21 cellular contexts compared by ENCODE assay signal in genomic region chr3:167694121-167694520, GRCh38. TPM values are rescaled to one million over a fixed set of nuclear protein-coding genes. Genes with fewer than 3 reads are reported as not detected.
A peak's percentile ranks its signal among the peaks of the same experiment; 100 is the strongest.
DNase-seq lines count a peak whose midpoint lies in the region; ATAC-seq and TF ChIP-seq lines count a peak whose summit lies in the region.
"Had no signal": no experiment of that assay in that cellular context is flagged by ENCODE, and none has a peak within 500 bp of the region (broad histone marks: within the 10 kb centered on the region; RNA-seq: fewer than 3 reads in every experiment).

No MANE protein-coding gene starts in this region.

- no peaks in the 10 kb centered on the region for H3K27me3 ChIP-seq in CD8-positive, alpha-beta T cell (ENCODE audit: insufficient read depth, low read length)
- no peaks in the 10 kb centered on the region for H3K27me3 ChIP-seq in body of pancreas
- H3K27me3 ChIP-seq: BLaER1 treated with 17β-estradiol and CSF1 and Interleukin-3, amounts not matched to agents 10 nM and 100 nM; Peyer's patch had no signal

- no peaks in the 10 kb centered on the region for H3K9me3 Mint-ChIP-seq in activated CD4-positive, alpha-beta T cell treated with anti-CD3 and anti-CD28 coated beads, Interleukin-2, amount 10 ng/mL, durations not matched to agents 7 days and 5 days
- H3K9me3 Mint-ChIP-seq in activated CD4-positive, alpha-beta T cell treated with anti-CD3 and anti-CD28 coated beads for 36 hours (ENCODE audit: low read depth): no peaks in the 10 kb centered on the region
- H3K9me3 Mint-ChIP-seq in CD8-positive, alpha-beta T cell: no peaks in the 10 kb centered on the region
- no peaks in the 10 kb centered on the region for H3K9me3 Mint-ChIP-seq in central memory CD8-positive, alpha-beta T cell
- H3K9me3 Mint-ChIP-seq in naive thymus-derived CD8-positive, alpha-beta T cell: no peaks in the 10 kb centered on the region

- H3K27me3 Mint-ChIP-seq in activated CD4-positive, alpha-beta T cell treated with anti-CD3 and anti-CD28 coated beads, Interleukin-2, amount 10 ng/mL, durations not matched to agents 7 days and 5 days: no peaks in the 10 kb centered on the region
- H3K27me3 Mint-ChIP-seq in activated CD4-positive, alpha-beta T cell treated with anti-CD3 and anti-CD28 coated beads for 36 hours: no peaks in the 10 kb centered on the region
- H3K27me3 Mint-ChIP-seq in CD8-positive, alpha-beta T cell (ENCODE audit: low read depth): no peaks in the 10 kb centered on the region
- no peaks in the 10 kb centered on the region for H3K27me3 Mint-ChIP-seq in central memory CD8-positive, alpha-beta T cell
- no peaks in the 10 kb centered on the region for H3K27me3 Mint-ChIP-seq in naive thymus-derived CD8-positive, alpha-beta T cell

- no peak for DNase-seq in activated CD4-positive, alpha-beta T cell treated with anti-CD3 and anti-CD28 coated beads, Interleukin-2, amount 10 ng/mL, durations not matched to agents 7 days and 5 days
- DNase-seq in activated CD4-positive, alpha-beta T cell treated with anti-CD3 and anti-CD28 coated beads for 36 hours: no peak
- no peak for DNase-seq in CD8-positive, alpha-beta T cell
- no peak for DNase-seq in central memory CD8-positive, alpha-beta T cell (ENCODE audit: low spot score in 2 of 2)
- DNase-seq in naive thymus-derived CD8-positive, alpha-beta T cell: no peak
- DNase-seq in DMS53 (lab: John Stamatoyannopoulos, UW) (no peak), body of pancreas (no peak), mucosa of gallbladder (ENCODE audit: low spot score) (no peak)
- DNase-seq: 8988T, DMS79, IMR-90, MV-4-11, NCI-H1105 treated with DMSO at 0.1 percent for 48 hours, NCI-H2029 treated with DMSO at 0.1 percent for 48 hours, NCI-H345, NCI-H524, NCI-H82, Peyer's patch had no signal

- H3K36me3 Mint-ChIP-seq in activated CD4-positive, alpha-beta T cell treated with anti-CD3 and anti-CD28 coated beads, Interleukin-2, amount 10 ng/mL, durations not matched to agents 7 days and 5 days (ENCODE audit: low read depth): peaks cover 36% of the 10 kb centered on the region
- peaks cover 31% of the 10 kb centered on the region for H3K36me3 Mint-ChIP-seq in activated CD4-positive, alpha-beta T cell treated with anti-CD3 and anti-CD28 coated beads for 36 hours (ENCODE audit: low read depth)
- H3K36me3 Mint-ChIP-seq in CD8-positive, alpha-beta T cell: peaks cover 65% of the 10 kb centered on the region
- peaks cover 36% of the 10 kb centered on the region for H3K36me3 Mint-ChIP-seq in central memory CD8-positive, alpha-beta T cell (ENCODE audit: insufficient read depth)
- H3K36me3 Mint-ChIP-seq in naive thymus-derived CD8-positive, alpha-beta T cell: peaks cover 0 to 66% (median 17%) of the 10 kb centered on the region in 3 donors

- CTCF ChIA-PET in activated CD4-positive, alpha-beta T cell treated with anti-CD3 and anti-CD28 coated beads, Interleukin-2, amount 10 ng/mL, durations not matched to agents 7 days and 5 days (lab: Charles Lee): interaction anchor here (1.4 kb wide), 1 partner anchor 9 kb away, joined by 4 read pairs; no protein-coding TSS in a partner anchor
- CTCF ChIA-PET in activated CD4-positive, alpha-beta T cell treated with anti-CD3 and anti-CD28 coated beads for 36 hours (lab: Charles Lee): interaction anchor here (0.8 to 1.8 kb wide), 2 partner anchors 9 to 11 kb away, joined by 3 to 6 read pairs; no protein-coding TSS in a partner anchor
- CTCF ChIA-PET in CD8-positive, alpha-beta T cell (lab: Charles Lee): interaction anchor here (1.2 to 2.3 kb wide), 2 partner anchors 9 to 10 kb away, joined by 5 to 13 read pairs; no protein-coding TSS in a partner anchor

- H3K4me1 Mint-ChIP-seq in activated CD4-positive, alpha-beta T cell treated with anti-CD3 and anti-CD28 coated beads, Interleukin-2, amount 10 ng/mL, durations not matched to agents 7 days and 5 days: peaks cover 21% of the 10 kb centered on the region
- peaks cover 42% of the 10 kb centered on the region for H3K4me1 Mint-ChIP-seq in activated CD4-positive, alpha-beta T cell treated with anti-CD3 and anti-CD28 coated beads for 36 hours
- H3K4me1 Mint-ChIP-seq in CD8-positive, alpha-beta T cell (ENCODE audit: low read depth): peaks cover 28% of the 10 kb centered on the region
- peaks cover 25% of the 10 kb centered on the region for H3K4me1 Mint-ChIP-seq in central memory CD8-positive, alpha-beta T cell
- H3K4me1 Mint-ChIP-seq in naive thymus-derived CD8-positive, alpha-beta T cell: peaks cover 8 to 32% (median 17%) of the 10 kb centered on the region in 4 donors

- ATAC-seq in activated CD4-positive, alpha-beta T cell treated with anti-CD3 and anti-CD28 coated beads for 36 hours: no peak
- ATAC-seq in CD8-positive, alpha-beta T cell: no peak
- ATAC-seq in central memory CD8-positive, alpha-beta T cell (replicated peaks; ENCODE audit: extremely low read depth, poor library complexity, severe bottlenecking): no peak
- no peak for ATAC-seq in naive thymus-derived CD8-positive, alpha-beta T cell
- no peak for ATAC-seq in body of pancreas

- peak overlapping the region; percentile 14 for H3K27ac Mint-ChIP-seq in activated CD4-positive, alpha-beta T cell treated with anti-CD3 and anti-CD28 coated beads, Interleukin-2, amount 10 ng/mL, durations not matched to agents 7 days and 5 days
- H3K27ac Mint-ChIP-seq in activated CD4-positive, alpha-beta T cell treated with anti-CD3 and anti-CD28 coated beads for 36 hours: no peak overlapping the region
- H3K27ac Mint-ChIP-seq in CD8-positive, alpha-beta T cell: peak overlapping the region; percentile 81
- H3K27ac Mint-ChIP-seq in central memory CD8-positive, alpha-beta T cell (ENCODE audit: low read depth): peak overlapping the region; percentile 57
- H3K27ac Mint-ChIP-seq in naive thymus-derived CD8-positive, alpha-beta T cell: peak overlapping the region in 8 of 10 donors; percentile 4 to 82 (median 47)

- H3K27ac ChIP-seq in CD8-positive, alpha-beta T cell (ENCODE audit: low read depth, low read length): no peak overlapping the region
- no peak overlapping the region for H3K27ac ChIP-seq in body of pancreas
- H3K27ac ChIP-seq: BLaER1 treated with 17β-estradiol and CSF1 and Interleukin-3, amounts not matched to agents 10 nM and 100 nM; KMS-11; Peyer's patch had no signal

- no peak for TF ChIP-seq POLR2A in body of pancreas (IDR thresholded peaks at IDR 0.05)

- no peak overlapping the region for H3K4me3 Mint-ChIP-seq in activated CD4-positive, alpha-beta T cell treated with anti-CD3 and anti-CD28 coated beads, Interleukin-2, amount 10 ng/mL, durations not matched to agents 7 days and 5 days
- no peak overlapping the region for H3K4me3 Mint-ChIP-seq in activated CD4-positive, alpha-beta T cell treated with anti-CD3 and anti-CD28 coated beads for 36 hours
- H3K4me3 Mint-ChIP-seq in CD8-positive, alpha-beta T cell: no peak overlapping the region
- no peak overlapping the region for H3K4me3 Mint-ChIP-seq in central memory CD8-positive, alpha-beta T cell
- H3K4me3 Mint-ChIP-seq in naive thymus-derived CD8-positive, alpha-beta T cell: no peak overlapping the region

- TF ChIP-seq CTCF in CD8-positive, alpha-beta T cell (IDR thresholded peaks at IDR 0.05): no peak
- no peak for TF ChIP-seq CTCF in body of pancreas (IDR thresholded peaks at IDR 0.05)

- no peaks in the 10 kb centered on the region for H3K9me3 ChIP-seq in CD8-positive, alpha-beta T cell (ENCODE audit: low read length)
- no peaks in the 10 kb centered on the region for H3K9me3 ChIP-seq in body of pancreas
- H3K9me3 ChIP-seq: BLaER1 treated with 17β-estradiol and CSF1 and Interleukin-3, amounts not matched to agents 10 nM and 100 nM; Peyer's patch had no signal

- peaks cover 11% of the 10 kb centered on the region for H3K4me1 ChIP-seq in CD8-positive, alpha-beta T cell (ENCODE audit: insufficient read depth, low read length)
- H3K4me1 ChIP-seq in body of pancreas: peaks cover 7% of the 10 kb centered on the region
- H3K4me1 ChIP-seq: Peyer's patch had no signal

- H3K4me3 ChIP-seq in CD8-positive, alpha-beta T cell (ENCODE audit: low read depth, low read length): no peak overlapping the region
- no peak overlapping the region for H3K4me3 ChIP-seq in body of pancreas
- H3K4me3 ChIP-seq: BLaER1 treated with 17β-estradiol and CSF1 and Interleukin-3, amounts not matched to agents 10 nM and 100 nM; Peyer's patch had no signal

- peaks cover 6% of the 10 kb centered on the region for H3K36me3 ChIP-seq in CD8-positive, alpha-beta T cell (ENCODE audit: insufficient read depth, low read length)
- peaks cover 0 to 8% of the 10 kb centered on the region in 2 donors for H3K36me3 ChIP-seq in body of pancreas (replicated peaks in 1 of 2; ENCODE audit: insufficient read depth in 1 of 2, low read depth in 2 of 2)

- 75 to 80% methylated on average over 2 of the region's 2 CpGs for WGBS in body of pancreas, 2 donors

- POLR2A ChIA-PET in activated CD4-positive, alpha-beta T cell treated with anti-CD3 and anti-CD28 coated beads, Interleukin-2, amount 10 ng/mL, durations not matched to agents 7 days and 5 days (lab: Charles Lee): no interaction called here
- POLR2A ChIA-PET in activated CD4-positive, alpha-beta T cell treated with anti-CD3 and anti-CD28 coated beads for 36 hours (lab: Charles Lee): interaction anchor here (0.6 kb wide), 1 partner anchor 18 kb away, joined by 3 read pairs; no protein-coding TSS in a partner anchor
- POLR2A ChIA-PET in CD8-positive, alpha-beta T cell (lab: Charles Lee): interaction anchor here (0.8 kb wide), 1 partner anchor 13 kb away, joined by 3 read pairs; no protein-coding TSS in a partner anchor
- POLR2A ChIA-PET in naive thymus-derived CD8-positive, alpha-beta T cell (lab: Charles Lee): no interaction called here

- intact Hi-C loops in activated CD4-positive, alpha-beta T cell treated with anti-CD3 and anti-CD28 coated beads for 36 hours (cut with DNase I, micrococcal nuclease): no loop called here
- intact Hi-C loops in CD8-positive, alpha-beta T cell (cut with DNase I, micrococcal nuclease): no loop called here
- intact Hi-C loops in body of pancreas (cut with DNase I): loop anchor here (10.0 kb wide), 1 partner anchor 289 kb away; no protein-coding TSS in a partner anchor

RNA-seq across cellular contexts. Expression of gene WDR49, which starts 40.4 kb away (rescaled TPM):
- under 1 TPM; 0.40 to 0.47 TPM for total RNA-seq in activated CD4-positive, alpha-beta T cell treated with anti-CD3 and anti-CD28 coated beads, Interleukin-2, amount 10 ng/mL, durations not matched to agents 7 days and 5 days
- total RNA-seq in activated CD4-positive, alpha-beta T cell treated with anti-CD3 and anti-CD28 coated beads for 36 hours: not detected
- total RNA-seq in CD8-positive, alpha-beta T cell: not detected
- 1 to 10 TPM in 1 of 2 experiments, under 1 TPM in 1; 0.42 to 1.4 TPM for total RNA-seq in naive thymus-derived CD8-positive, alpha-beta T cell
- not detected for polyA plus RNA-seq in naive thymus-derived CD8-positive, alpha-beta T cell
- total RNA-seq in body of pancreas (1 to 10 TPM in 1 of 2 donors, under 1 TPM in 1; 0.78 to 2.3 TPM), mucosa of gallbladder (0.32 TPM)
- total RNA-seq: H4, IMR-90 had no signal
- polyA plus RNA-seq: IMR-90 had no signal

RNA-seq across cellular contexts. Expression of gene PDCD10, which starts 40.6 kb away (rescaled TPM):
- total RNA-seq in activated CD4-positive, alpha-beta T cell treated with anti-CD3 and anti-CD28 coated beads, Interleukin-2, amount 10 ng/mL, durations not matched to agents 7 days and 5 days: 10 to 100 TPM; 72.5 to 82.9 TPM
- total RNA-seq in activated CD4-positive, alpha-beta T cell treated with anti-CD3 and anti-CD28 coated beads for 36 hours: 100 to 1,000 TPM in 1 of 2 experiments, 10 to 100 TPM in 1; 95.4 to 118 TPM
- 10 to 100 TPM; 24.7 to 27.6 TPM for total RNA-seq in CD8-positive, alpha-beta T cell
- total RNA-seq in naive thymus-derived CD8-positive, alpha-beta T cell: 10 to 100 TPM; 46.2 to 47.0 TPM
- polyA plus RNA-seq in naive thymus-derived CD8-positive, alpha-beta T cell: 10 to 100 TPM; 62.1 to 84.8 (median 65.4) TPM
- total RNA-seq in body of pancreas (10 to 100 TPM; 24.4 to 36.1 TPM), mucosa of gallbladder (33.5 TPM)

RNA-seq across cellular contexts. Expression of gene SERPINI1, which starts 41.4 kb away (rescaled TPM):
- total RNA-seq in activated CD4-positive, alpha-beta T cell treated with anti-CD3 and anti-CD28 coated beads, Interleukin-2, amount 10 ng/mL, durations not matched to agents 7 days and 5 days: 1 to 10 TPM; 2.1 to 3.1 TPM
- total RNA-seq in activated CD4-positive, alpha-beta T cell treated with anti-CD3 and anti-CD28 coated beads for 36 hours: 1 to 10 TPM; 1.2 to 1.4 TPM
- under 1 TPM; 0.16 to 0.25 TPM for total RNA-seq in CD8-positive, alpha-beta T cell
- 1 to 10 TPM; 4.1 to 4.7 TPM for total RNA-seq in naive thymus-derived CD8-positive, alpha-beta T cell
- polyA plus RNA-seq in naive thymus-derived CD8-positive, alpha-beta T cell: 10 to 100 TPM in 1 of 3 donors, 1 to 10 TPM in 2; 4.7 to 16.0 (median 7.1) TPM
- total RNA-seq in body of pancreas (10 to 100 TPM; 10.2 to 20.0 TPM), mucosa of gallbladder (2.9 TPM)

Comparison
In these comparisons a context has a peak if more than half of its experiments do, and no peak if none do; other contexts are left out.
1. POLR2A ChIA-PET loops: an anchor here in activated CD4-positive, alpha-beta T cell treated with anti-CD3 and anti-CD28 coated beads for 36 hours (0.6 kb wide) and CD8-positive, alpha-beta T cell (0.8 kb wide); none called in activated CD4-positive, alpha-beta T cell treated with anti-CD3 and anti-CD28 coated beads, Interleukin-2, amount 10 ng/mL, durations not matched to agents 7 days and 5 days and naive thymus-derived CD8-positive, alpha-beta T cell.